In genomic region chr20:53517146-53517545, GRCh38 we compare ENCODE assay signal across 28 cellular contexts.
DNase-seq lines count a peak whose midpoint lies in the region; ATAC-seq, FAIRE-seq and TF ChIP-seq lines count a peak whose summit lies in the region.
"Had no signal": no experiment of that assay in that cellular context is flagged by ENCODE, and none has a peak within 500 bp of the region (broad histone marks: within the 10 kb centered on the region; RNA-seq: fewer than 3 reads in every experiment).

No MANE protein-coding gene starts in this region.

- peak overlapping the region; percentile 27 for H3K4me3 Mint-ChIP-seq in Caco-2 (ENCODE audit: unreplicated experiment)
- no peak overlapping the region for H3K4me3 Mint-ChIP-seq in CD4-positive, alpha-beta memory T cell
- H3K4me3 Mint-ChIP-seq: CD8-positive, alpha-beta T cell; effector memory CD8-positive, alpha-beta T cell; naive thymus-derived CD4-positive, alpha-beta T cell had no signal

- peak overlapping the region; percentile 85 for H3K27ac Mint-ChIP-seq in Caco-2 (ENCODE audit: unreplicated experiment)
- no peak overlapping the region for H3K27ac Mint-ChIP-seq in CD4-positive, alpha-beta memory T cell
- H3K27ac Mint-ChIP-seq: CD8-positive, alpha-beta T cell; effector memory CD8-positive, alpha-beta T cell; naive thymus-derived CD4-positive, alpha-beta T cell had no signal

- no peak for FAIRE-seq in kidney (lab: Jason Lieb, UNC)
- FAIRE-seq: GM19239, TTC549, urothelium cell line had no signal

- 69% methylated on average over 13 of the region's 13 CpGs for WGBS in prostate gland

- H3K36me3 ChIP-seq in Caco-2 (ENCODE audit: control insufficient read depth, insufficient read depth, low read length) = no peaks in the 10 kb centered on the region
- no peaks in the 10 kb centered on the region for H3K36me3 ChIP-seq in Panc1 (ENCODE audit: control insufficient read depth, insufficient read depth, low read length)
- no peaks in the 10 kb centered on the region for H3K36me3 ChIP-seq in kidney (ENCODE audit: control insufficient read depth in 1 of 2, insufficient read depth in 2 of 2, low read length in 2 of 2)
- no peaks in the 10 kb centered on the region for H3K36me3 ChIP-seq in CD4-positive, alpha-beta memory T cell (ENCODE audit: insufficient read depth, low read length)
- no peaks in the 10 kb centered on the region for H3K36me3 ChIP-seq in prostate gland
- H3K36me3 ChIP-seq: lower lobe of right lung had no signal

- H3K36me3 Mint-ChIP-seq in Caco-2 (ENCODE audit: insufficient read depth, unreplicated experiment) = peaks cover 15% of the 10 kb centered on the region
- H3K36me3 Mint-ChIP-seq in CD4-positive, alpha-beta memory T cell = no peaks in the 10 kb centered on the region
- H3K36me3 Mint-ChIP-seq: CD8-positive, alpha-beta T cell; naive thymus-derived CD4-positive, alpha-beta T cell had no signal

- TF ChIP-seq CTCF in Caco-2 (IDR thresholded peaks at IDR 0.05; ENCODE audit: insufficient read depth in 1 of 2, low read depth in 1 of 2, low read length in 1 of 2, severe bottlenecking in 1 of 2, unreplicated experiment in 1 of 2) (no peak), Panc1 (IDR thresholded peaks at IDR 0.05) (no peak), kidney (IDR thresholded peaks at IDR 0.05; ENCODE audit: borderline replicate concordance, extremely low read depth, insufficient read depth) (no peak), prostate gland (IDR thresholded peaks at IDR 0.05) (no peak)

- intact Hi-C loops in Caco-2 (cut with micrococcal nuclease; ENCODE audit: unreplicated experiment) (loop anchor here (10.0 kb wide), 1 partner anchor 248 kb away; no protein-coding TSS in a partner anchor), Panc1 (cut with micrococcal nuclease; ENCODE audit: unreplicated experiment) (no loop called here), kidney (cut with DNase I) (no loop called here), prostate gland (cut with DNase I) (no loop called here)
- intact Hi-C loops in CD4-positive, alpha-beta memory T cell (cut with micrococcal nuclease) = no loop called here

- no TSS peak for BruUV-seq in Caco-2 (replicated peaks; lab: Mats Ljungman, UMichigan)
- no TSS peak for BruUV-seq in Panc1 (replicated peaks; lab: Mats Ljungman, UMichigan)

- CTCF ChIA-PET in Caco-2 (lab: Charles Lee) = interaction anchor here (0.6 to 1.2 kb wide), 4 partner anchors 11 to 104 kb away, joined by 3 to 6 read pairs (median 4); no protein-coding TSS in a partner anchor
- CTCF ChIA-PET in Panc1 (lab: Charles Lee) = interaction anchor here (0.7 kb wide), 1 partner anchor 194 kb away, joined by 8 read pairs; no protein-coding TSS in a partner anchor
- CTCF ChIA-PET in CD4-positive, alpha-beta memory T cell (lab: Charles Lee; ENCODE audit: partially characterized antibody) = no interaction called here

- TF ChIP-seq RAD21 in Ishikawa (IDR thresholded peaks at IDR 0.05; ENCODE audit: low read depth) = no peak

- H3K4me1 Mint-ChIP-seq in Caco-2 (ENCODE audit: low read depth, unreplicated experiment) = peaks cover 43% of the 10 kb centered on the region
- no peaks in the 10 kb centered on the region for H3K4me1 Mint-ChIP-seq in CD4-positive, alpha-beta memory T cell
- H3K4me1 Mint-ChIP-seq: naive thymus-derived CD4-positive, alpha-beta T cell had no signal

- peaks cover 39% of the 10 kb centered on the region for H3K4me1 ChIP-seq in Caco-2
- H3K4me1 ChIP-seq in Panc1 (ENCODE audit: control insufficient read depth, insufficient read depth, low read length) = 0 out of 2 replicates have a peak, but pooled peaks cover 6% of the 10 kb centered on the region
- no peaks in the 10 kb centered on the region for H3K4me1 ChIP-seq in kidney (ENCODE audit: control insufficient read depth in 1 of 2, insufficient read depth in 1 of 2, low read depth in 1 of 2, low read length in 2 of 2)
- H3K4me1 ChIP-seq in CD4-positive, alpha-beta memory T cell (ENCODE audit: insufficient read depth, low read length) = no peaks in the 10 kb centered on the region
- H3K4me1 ChIP-seq in prostate gland (replicated peaks) = no peaks in the 10 kb centered on the region
- H3K4me1 ChIP-seq: lower lobe of right lung, parathyroid adenoma had no signal

- ATAC-seq in Panc1 (peak; percentile 82), GM19324 (IDR thresholded peaks at IDR 0.05; ENCODE audit: low FRiP score, unreplicated experiment) (no peak)
- ATAC-seq: CD8-positive, alpha-beta T cell; effector memory CD8-positive, alpha-beta T cell; lower lobe of right lung; naive thymus-derived CD4-positive, alpha-beta T cell; SK-N-SH treated with all-trans-retinoic acid at 6 μM for 48 hours had no signal

- no peaks in the 10 kb centered on the region for H3K27me3 ChIP-seq in Caco-2 (replicated peaks; ENCODE audit: control insufficient read depth, insufficient read depth, low read length)
- no peaks in the 10 kb centered on the region for H3K27me3 ChIP-seq in Panc1 (ENCODE audit: control insufficient read depth, insufficient read depth, low read length)
- H3K27me3 ChIP-seq in CD4-positive, alpha-beta memory T cell (ENCODE audit: insufficient read depth, low read length) = no peaks in the 10 kb centered on the region
- no peaks in the 10 kb centered on the region for H3K27me3 ChIP-seq in prostate gland (replicated peaks; ENCODE audit: insufficient read depth)

- no peak overlapping the region for H3K9ac ChIP-seq in kidney (ENCODE audit: low read length in 2 of 2)
- H3K9ac ChIP-seq: parathyroid adenoma had no signal

- no peak for TF ChIP-seq POLR2A in prostate gland (IDR thresholded peaks at IDR 0.05)

- POLR2A ChIA-PET in Caco-2 (lab: Charles Lee) = no interaction called here
- POLR2A ChIA-PET in Panc1 (lab: Charles Lee) = interaction anchor here (0.5 kb wide), 1 partner anchor 1162 kb away, joined by 3 read pairs; no protein-coding TSS in a partner anchor
- POLR2A ChIA-PET in CD4-positive, alpha-beta memory T cell (lab: Charles Lee; ENCODE audit: partially characterized antibody) = no interaction called here

- in situ Hi-C loops in Panc1 (cut with HindIII; ENCODE audit: low pct_unique_long_range_greater_than_20kb, low sequenced_read_pairs) = no loop called here

- no peak overlapping the region for H3K27ac ChIP-seq in Panc1 (ENCODE audit: low read length)
- H3K27ac ChIP-seq in kidney (ENCODE audit: low read depth in 2 of 2, low read length in 2 of 2) = no peak overlapping the region
- no peak overlapping the region for H3K27ac ChIP-seq in CD4-positive, alpha-beta memory T cell (ENCODE audit: low read depth, low read length)
- no peak overlapping the region for H3K27ac ChIP-seq in prostate gland
- H3K27ac ChIP-seq: lower lobe of right lung, parathyroid adenoma, skin epidermis had no signal

- H3K4me3 ChIP-seq in Caco-2 (ENCODE audit: low read depth, low read length) (no peak overlapping the region), Panc1 (ENCODE audit: low read depth in 2 of 2, low read length in 2 of 2) (peak overlapping the region; percentile 3 to 23; a peak in 3 of 4 replicates), kidney (ENCODE audit: low read length in 2 of 2) (peak overlapping the region in 1 of 2 donors; percentile 24), prostate gland (no peak overlapping the region)
- H3K4me3 ChIP-seq in CD4-positive, alpha-beta memory T cell (ENCODE audit: low read length in 2 of 2) = no peak overlapping the region
- H3K4me3 ChIP-seq: lower lobe of right lung, skin epidermis had no signal

- H3K9me3 Mint-ChIP-seq in Caco-2 (ENCODE audit: unreplicated experiment) = peaks cover 7% of the 10 kb centered on the region
- H3K9me3 Mint-ChIP-seq in CD4-positive, alpha-beta memory T cell = no peaks in the 10 kb centered on the region
- H3K9me3 Mint-ChIP-seq: CD8-positive, alpha-beta T cell; effector memory CD8-positive, alpha-beta T cell; naive thymus-derived CD4-positive, alpha-beta T cell had no signal

- no peak for TF ChIP-seq EP300 in Ishikawa (IDR thresholded peaks at IDR 0.05; ENCODE audit: borderline replicate concordance)

- DNase-seq in Caco-2 (peak in 1 of 2 experiments; percentile 51), Panc1 (ENCODE audit: low read depth, low spot score) (no peak), kidney (peak; percentile 76), NCI-H2081 treated with DMSO at 0.1 percent for 48 hours (lab: John Stamatoyannopoulos, UW) (no peak), prostate gland (ENCODE audit: low spot score) (no peak)
- DNase-seq in CD4-positive, alpha-beta memory T cell = no peak
- DNase-seq: activated CD4-positive, alpha-beta T cell treated with anti-CD3 and anti-CD28 coated beads for 48 hours; activated naive CD4-positive, alpha-beta T cell; activated T-cell treated with anti-CD3 and anti-CD28 coated beads for 4 hours; anterior cingulate cortex; CD8-positive, alpha-beta T cell; cerebellar nuclear complex; effector memory CD8-positive, alpha-beta T cell; glutamatergic neuron; HCEC 1CT; lower lobe of right lung; naive thymus-derived CD4-positive, alpha-beta T cell; NCI-H1436 treated with DMSO at 0.1 percent for 48 hours; NCI-H446 treated with DMSO at 0.1 percent for 48 hours; stimulated activated CD4-positive, alpha-beta T cell treated with anti-CD3 and anti-CD28 coated beads, Interleukin-4, amount 100 ng/mL, for 24 hours had no signal

- H3K27me3 Mint-ChIP-seq in Caco-2 (ENCODE audit: insufficient read depth, unreplicated experiment) = no peaks in the 10 kb centered on the region
- no peaks in the 10 kb centered on the region for H3K27me3 Mint-ChIP-seq in CD4-positive, alpha-beta memory T cell

- H3K9me3 ChIP-seq in Caco-2 = no peaks in the 10 kb centered on the region
- no peaks in the 10 kb centered on the region for H3K9me3 ChIP-seq in Panc1 (ENCODE audit: control insufficient read depth, insufficient read depth, low read depth, low read length)
- H3K9me3 ChIP-seq in kidney (ENCODE audit: control insufficient read depth in 1 of 2, low read length in 2 of 2) = no peaks in the 10 kb centered on the region
- no peaks in the 10 kb centered on the region for H3K9me3 ChIP-seq in CD4-positive, alpha-beta memory T cell (ENCODE audit: control insufficient read depth in 1 of 2, low read length in 2 of 2)
- H3K9me3 ChIP-seq in prostate gland = no peaks in the 10 kb centered on the region
- H3K9me3 ChIP-seq: lower lobe of right lung had no signal

TF ChIP-seq in Ishikawa, 13 proteins besides CTCF, POLR2A, EP300 and RAD21:
- TF ChIP-seq MAX (IDR thresholded peaks at IDR 0.05) (no peak), TEAD4 (IDR thresholded peaks at IDR 0.05) (no peak), CREB1 (IDR thresholded peaks at IDR 0.05; ENCODE audit: low read depth) (no peak)
- TF ChIP-seq, protein P1, sequence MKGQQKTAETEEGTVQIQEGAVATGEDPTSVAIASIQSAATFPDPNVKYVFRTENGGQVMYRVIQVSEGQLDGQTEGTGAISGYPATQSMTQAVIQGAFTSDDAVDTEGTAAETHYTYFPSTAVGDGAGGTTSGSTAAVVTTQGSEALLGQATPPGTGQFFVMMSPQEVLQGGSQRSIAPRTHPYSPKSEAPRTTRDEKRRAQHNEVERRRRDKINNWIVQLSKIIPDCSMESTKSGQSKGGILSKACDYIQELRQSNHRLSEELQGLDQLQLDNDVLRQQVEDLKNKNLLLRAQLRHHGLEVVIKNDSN (IDR thresholded peaks at IDR 0.05) = peak; percentile 87
TF ChIP-seq in Ishikawa: peak in this region for 1.

Comparison
In these comparisons a context has a peak if more than half of its experiments do, and no peak if none do; other contexts are left out.
1. H3K4me3 ChIP-seq: peak in Panc1 (2 of 2); none in Caco-2 (single experiment), CD4-positive, alpha-beta memory T cell (0 of 2) and prostate gland (0 of 2).